In genomic region chr1:60311838-60312237, GRCh38 we compare ENCODE assay signal across 23 cellular contexts.
A peak's percentile ranks its signal among the peaks of the same experiment; 100 is the strongest.
DNase-seq lines count a peak whose midpoint lies in the region; ATAC-seq, FAIRE-seq and TF ChIP-seq lines count a peak whose summit lies in the region.
"Had no signal": no experiment of that assay in that cellular context is flagged by ENCODE, and none has a peak within 500 bp of the region (broad histone marks: within the 10 kb centered on the region; RNA-seq: fewer than 3 reads in every experiment).

No MANE protein-coding gene starts in this region.

- H3F3A ChIP-seq in PC-3 (ENCODE audit: low read length, unreplicated experiment): no peaks in the 10 kb centered on the region

- no peak overlapping the region for H3K23ac ChIP-seq in IMR-90 (ENCODE audit: low read depth, low read length)

- no peaks in the 10 kb centered on the region for H3K9me1 ChIP-seq in IMR-90 (ENCODE audit: insufficient read depth, low read length)

- BruUV-seq in IMR-90 (replicated peaks; lab: Mats Ljungman, UMichigan) (no TSS peak), PC-3 (replicated peaks; lab: Mats Ljungman, UMichigan) (no TSS peak)

- ATAC-seq in A549 (no peak), IMR-90 (ENCODE audit: low read depth) (no peak), PC-3 (no peak)
- ATAC-seq: CD8-positive, alpha-beta T cell; GM12878 had no signal

- H3K9me2 ChIP-seq in PC-3 (replicated peaks; ENCODE audit: low read length): no peaks in the 10 kb centered on the region

- no peaks in the 10 kb centered on the region for H3K79me2 ChIP-seq in PC-3 (ENCODE audit: low read length)

- H3K9me3 ChIP-seq in A549: no peaks in the 10 kb centered on the region
- H3K9me3 ChIP-seq in IMR-90 (ENCODE audit: control insufficient read depth, insufficient read depth, low read length): no peaks in the 10 kb centered on the region; the same call in 1 of the 2 replicates
- H3K9me3 ChIP-seq in PC-3 (ENCODE audit: low read length): no peaks in the 10 kb centered on the region
- H3K9me3 ChIP-seq: BLaER1 treated with 17β-estradiol and CSF1 and Interleukin-3, amounts not matched to agents 10 nM and 100 nM; Caco-2 had no signal

- H3K27me3 ChIP-seq in IMR-90 (ENCODE audit: control insufficient read depth, insufficient read depth, low read length) (no peaks in the 10 kb centered on the region), PC-3 (ENCODE audit: low read length) (peaks cover 25% of the 10 kb centered on the region; the same call in 1 of the 2 replicates)
- H3K27me3 ChIP-seq: BLaER1 treated with 17β-estradiol and CSF1 and Interleukin-3, amounts not matched to agents 10 nM and 100 nM had no signal

- no peak for FAIRE-seq in A549 (lab: Jason Lieb, UNC)
- peak; percentile 90 for FAIRE-seq in endometrium (lab: Jason Lieb, UNC)
- FAIRE-seq: A204.1, D721Med, GM12878, GM12892, GM18507 had no signal

- no peaks in the 10 kb centered on the region for H4K20me1 ChIP-seq in IMR-90 (ENCODE audit: insufficient read depth, low read length)
- no peaks in the 10 kb centered on the region for H4K20me1 ChIP-seq in PC-3 (ENCODE audit: low read length)
- H4K20me1 ChIP-seq: BLaER1 treated with 17β-estradiol and CSF1 and Interleukin-3, amounts not matched to agents 10 nM and 100 nM had no signal

- H3K4me3 ChIP-seq in A549 (no peak overlapping the region), IMR-90 (ENCODE audit: insufficient read depth, low read depth, low read length) (no peak overlapping the region), PC-3 (ENCODE audit: low read length) (no peak overlapping the region)
- H3K4me3 ChIP-seq: BLaER1 treated with 17β-estradiol and CSF1 and Interleukin-3, amounts not matched to agents 10 nM and 100 nM; GM12878 had no signal

- H3K9ac ChIP-seq in IMR-90 (ENCODE audit: low read depth, low read length): no peak overlapping the region
- H3K9ac ChIP-seq in PC-3 (ENCODE audit: low read length): no peak overlapping the region
- H3K9ac ChIP-seq: BLaER1 treated with 17β-estradiol and CSF1 and Interleukin-3, amounts not matched to agents 10 nM and 100 nM had no signal

- H2BK20ac ChIP-seq in IMR-90 (ENCODE audit: low read depth, low read length): no peak overlapping the region

- no peak overlapping the region for H4K8ac ChIP-seq in IMR-90 (ENCODE audit: low read depth in 2 of 2, low read length in 2 of 2)

- DNase-seq in A549 (ENCODE audit: low read depth in 1 of 2, low spot score in 1 of 2) (no peak), IMR-90 (no peak), NCI-H1092 (lab: John Stamatoyannopoulos, UW) (no peak), putamen (ENCODE audit: low spot score) (no peak), PC-3 (no peak)
- DNase-seq: 8988T; AML-193; Caco-2; Calu3; CD4-positive, alpha-beta T cell; CD8-positive, alpha-beta T cell; DMS79; DND-41; EL; GDM1 had no signal

- CTCF ChIA-PET in A549 (lab: Yijun Ruan, JAX) (no interaction called here), IMR-90 (lab: Yijun Ruan, JAX) (no interaction called here), PC-3 (lab: Charles Lee) (no interaction called here)

- dilution Hi-C loops in IMR-90 (cut with HindIII; ENCODE audit: low sequenced_read_pairs, unreplicated experiment): no loop called here

- H3K27ac ChIP-seq in A549: no peak overlapping the region
- H3K27ac ChIP-seq in IMR-90 (ENCODE audit: insufficient read depth, low read length): no peak overlapping the region
- no peak overlapping the region for H3K27ac ChIP-seq in PC-3 (ENCODE audit: low read length)
- H3K27ac ChIP-seq: BLaER1 treated with 17β-estradiol and CSF1 and Interleukin-3, amounts not matched to agents 10 nM and 100 nM; C4-2B had no signal

- H2BK5ac ChIP-seq in IMR-90 (ENCODE audit: low read depth, low read length, poor library complexity, severe bottlenecking): no peak overlapping the region

- no peak overlapping the region for H2BK15ac ChIP-seq in IMR-90 (ENCODE audit: low read depth, low read length)

- no peak overlapping the region for H3K4ac ChIP-seq in IMR-90 (ENCODE audit: low read depth, low read length)

- H3K14ac ChIP-seq in IMR-90 (replicated peaks; ENCODE audit: low read depth, low read length): no peak overlapping the region

- intact Hi-C loops in IMR-90 (cut with micrococcal nuclease): no loop called here
- intact Hi-C loops in PC-3 (cut with micrococcal nuclease): no loop called here

- TF ChIP-seq POLR2A in A549 (IDR thresholded peaks at IDR 0.05; ENCODE audit: low read length): no peak
- no peak for TF ChIP-seq POLR2A in IMR-90 (IDR thresholded peaks at IDR 0.05; ENCODE audit: low read depth, low read length)

- H3K79me1 ChIP-seq in IMR-90 (ENCODE audit: low read depth in 1 of 2, low read length in 2 of 2): no peaks in the 10 kb centered on the region

- H4K91ac ChIP-seq in IMR-90 (ENCODE audit: insufficient read depth, low read depth, low read length): no peak overlapping the region

- no peak overlapping the region for H3K18ac ChIP-seq in IMR-90 (ENCODE audit: low read depth, low read length)

- no peak for TF ChIP-seq CTCF in A549 (IDR thresholded peaks at IDR 0.05)
- TF ChIP-seq CTCF in IMR-90 (conservative IDR thresholded peaks at IDR 0.05; ENCODE audit: low read depth, low read length): no peak
- no peak for TF ChIP-seq CTCF in PC-3 (conservative IDR thresholded peaks at IDR 0.05; ENCODE audit: low read depth, low read length)

- H2AFZ ChIP-seq in IMR-90 (replicated peaks; ENCODE audit: low read length, poor library complexity): no peak overlapping the region
- no peak overlapping the region for H2AFZ ChIP-seq in PC-3 (ENCODE audit: low read length)

- no peak overlapping the region for H2AK9ac ChIP-seq in IMR-90 (replicated peaks; ENCODE audit: low read depth, low read length, poor library complexity)

- H4K5ac ChIP-seq in IMR-90 (ENCODE audit: low read depth, low read length): no peak overlapping the region

- no peak for TF ChIP-seq EP300 in A549 (IDR thresholded peaks at IDR 0.05)

- in situ Hi-C loops in IMR-90 (cut with MboI; ENCODE audit: low sequenced_read_pairs): no loop called here

- TF ChIP-seq RAD21 in A549 (conservative IDR thresholded peaks at IDR 0.05 in 1 of 2, IDR thresholded peaks at IDR 0.05 in 1 of 2) (no peak), IMR-90 (IDR thresholded peaks at IDR 0.05; ENCODE audit: low read length) (no peak)

- H3K4me2 ChIP-seq in A549: no peak overlapping the region
- no peak overlapping the region for H3K4me2 ChIP-seq in IMR-90 (ENCODE audit: low read depth, low read length)
- no peak overlapping the region for H3K4me2 ChIP-seq in PC-3 (ENCODE audit: low read length)
- H3K4me2 ChIP-seq: BLaER1 treated with 17β-estradiol and CSF1 and Interleukin-3, amounts not matched to agents 10 nM and 100 nM had no signal

- no peak overlapping the region for H2BK120ac ChIP-seq in IMR-90 (ENCODE audit: low read depth, low read length)

- POLR2A ChIA-PET in A549 (lab: Yijun Ruan, JAX): no interaction called here
- POLR2A ChIA-PET in IMR-90 (lab: Charles Lee; ENCODE audit: unreplicated experiment): no interaction called here
- POLR2A ChIA-PET in PC-3 (lab: Charles Lee; ENCODE audit: unreplicated experiment): no interaction called here

- H2AK5ac ChIP-seq in IMR-90 (ENCODE audit: low read depth, low read length): no peak overlapping the region

- H3K4me1 ChIP-seq in A549: no peaks in the 10 kb centered on the region
- H3K4me1 ChIP-seq in IMR-90 (ENCODE audit: control insufficient read depth, insufficient read depth, low read length): no peaks in the 10 kb centered on the region
- H3K4me1 ChIP-seq in PC-3 (ENCODE audit: insufficient read depth, low read length): no peaks in the 10 kb centered on the region
- H3K4me1 ChIP-seq: BLaER1 treated with 17β-estradiol and CSF1 and Interleukin-3, amounts not matched to agents 10 nM and 100 nM; Caco-2 had no signal

- H3K36me3 ChIP-seq in IMR-90 (ENCODE audit: control insufficient read depth, insufficient read depth, low read length): no peaks in the 10 kb centered on the region
- H3K36me3 ChIP-seq in PC-3 (ENCODE audit: low read depth, low read length): no peaks in the 10 kb centered on the region
- H3K36me3 ChIP-seq: BLaER1 treated with 17β-estradiol and CSF1 and Interleukin-3, amounts not matched to agents 10 nM and 100 nM had no signal

- no peak overlapping the region for H3K56ac ChIP-seq in IMR-90 (ENCODE audit: extremely low read depth, insufficient read depth, low read length)

TF ChIP-seq in A549, 52 proteins besides CTCF, POLR2A, EP300 and RAD21:
- TF ChIP-seq ZNF302 (CRISPR knock-in tag; IDR thresholded peaks at IDR 0.05) (no peak), MAFK (IDR thresholded peaks at IDR 0.05; ENCODE audit: partially characterized antibody) (peak; percentile 51), PBX3 (IDR thresholded peaks at IDR 0.05) (no peak)
TF ChIP-seq in A549: peak in this region for 1.

TF ChIP-seq in IMR-90, 13 proteins besides CTCF, POLR2A, EP300 and RAD21:
- no peak for TF ChIP-seq ELK1 (IDR thresholded peaks at IDR 0.05; ENCODE audit: borderline replicate concordance, low read depth, low read length)
- TF ChIP-seq MAFK (IDR thresholded peaks at IDR 0.05; ENCODE audit: low read depth, low read length): 0 out of 2 replicates have a peak, but pooled peaks have one; percentile 17
